In the genomic region with DNA sequence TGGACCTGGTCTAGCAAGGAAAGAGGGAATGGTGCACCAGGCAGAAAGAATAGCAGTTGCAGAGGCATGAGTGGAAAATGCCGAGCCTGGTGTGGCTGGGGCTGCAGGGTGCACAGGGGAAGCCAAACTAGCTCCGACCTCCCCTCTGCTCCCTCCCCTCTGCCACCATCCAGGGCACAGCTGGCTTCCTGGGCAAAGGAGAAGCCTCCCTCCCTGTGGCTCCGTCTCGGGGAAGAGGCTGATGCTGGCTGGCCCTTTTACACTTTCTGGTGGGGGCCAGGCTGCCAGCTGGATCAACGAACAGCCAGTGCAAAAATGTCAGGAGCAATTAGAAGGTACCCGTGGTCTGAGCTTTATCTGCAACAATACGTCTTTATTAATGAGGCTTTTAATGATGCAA, we compare ENCODE assay signal across 8 cellular contexts. TPM values are rescaled to one million over a fixed set of nuclear protein-coding genes. Genes with fewer than 3 reads are reported as not detected.
"Had no signal": no experiment of that assay in that cellular context is flagged by ENCODE, and none has a peak within 500 bp of the region (broad histone marks: within the 10 kb centered on the region; RNA-seq: fewer than 3 reads in every experiment).

No MANE protein-coding gene starts in this region.

RNA-seq across cellular contexts. Expression of gene KCNJ12, which starts 37.2 kb away (rescaled TPM):
- total RNA-seq: activated CD4-positive, alpha-beta memory T cell treated with anti-CD3 and anti-CD28 coated beads for 36 hours; activated CD4-positive, alpha-beta T cell treated with anti-CD3 and anti-CD28 coated beads for 36 hours; activated CD4-positive, alpha-beta T cell treated with anti-CD3 and anti-CD28 coated beads, Interleukin-2, amount 10 ng/mL, durations not matched to agents 24 days and 14 days; activated CD8-positive, alpha-beta memory T cell treated with anti-CD3 and anti-CD28 coated beads for 36 hours; activated CD8-positive, alpha-beta memory T cell treated with anti-CD3 and anti-CD28 coated beads, Interleukin-2, amount 10 ng/mL, durations not matched to agents 7 days and 5 days; activated CD8-positive, alpha-beta T cell treated with anti-CD3 and anti-CD28 coated beads, Interleukin-2, amount 10 ng/mL, durations not matched to agents 7 days and 5 days; activated T-cell treated with anti-CD3 and anti-CD28 coated beads, Interleukin-2, amount 50 U/mL, for 72 hours; T-helper 1 cell treated with Interleukin-12 subunit alpha and Interleukin-12 subunit beta and Interleukin-4 antibody, amounts not matched to agents 30 ng/mL and 1 ng/mL, for 36 hours had no signal
